ENCODE assay signal across 8 cellular contexts in the genomic region with DNA sequence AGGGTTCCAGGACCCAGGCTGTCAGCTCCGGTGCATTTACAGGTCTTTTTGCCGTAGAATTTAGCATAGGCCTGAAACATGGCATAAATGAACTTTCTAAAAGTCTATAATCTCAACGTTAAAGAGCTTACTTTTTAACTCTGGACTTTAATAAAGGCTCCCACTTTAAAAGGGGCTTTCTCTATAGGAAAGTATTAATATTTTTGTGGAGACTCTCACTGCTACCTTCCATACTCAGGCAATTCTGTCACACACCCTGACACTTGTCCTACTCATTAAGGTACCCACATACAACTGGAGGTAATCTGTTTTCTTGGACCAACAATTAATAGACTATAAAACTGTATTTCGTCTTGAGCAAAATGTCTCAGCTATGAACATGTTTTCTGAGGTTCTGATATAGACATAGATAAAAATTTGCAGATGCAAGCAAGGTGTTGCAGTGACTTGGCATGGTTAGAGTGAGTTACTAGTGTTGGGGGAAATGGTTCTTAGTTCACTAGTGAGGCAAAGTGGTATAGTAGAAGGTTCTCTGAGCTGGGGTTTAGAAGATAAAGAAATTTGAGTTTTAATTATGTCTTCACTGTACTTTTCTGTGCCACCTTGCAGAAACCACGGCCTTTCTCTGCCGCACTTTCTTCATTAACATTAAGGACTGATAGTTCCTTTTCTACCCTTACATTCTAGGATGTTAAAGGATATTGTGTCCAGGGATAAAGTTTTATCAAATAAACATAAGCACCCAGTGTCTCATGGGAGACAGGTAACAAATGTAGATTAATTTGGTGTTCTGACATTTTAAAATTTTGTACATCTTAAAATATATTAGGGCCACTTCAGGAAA. TPM values are rescaled to one million over a fixed set of nuclear protein-coding genes. Genes with fewer than 3 reads are reported as not detected.
DNase-seq lines count a peak whose midpoint lies in the region; ATAC-seq and TF ChIP-seq lines count a peak whose summit lies in the region.

No MANE protein-coding gene starts in this region.

- H3K27ac Mint-ChIP-seq in nephron progenitor cell = peak overlapping the region; percentile 64

- no peaks in the 10 kb centered on the region for H3K9me3 ChIP-seq in BLaER1 treated with 17β-estradiol and CSF1 and Interleukin-3, amounts not matched to agents 10 nM and 100 nM (replicated peaks in 1 of 11)

- peak overlapping the region; percentile 90 for H3K4me3 Mint-ChIP-seq in nephron progenitor cell

- H4K20me1 ChIP-seq in BLaER1 treated with 17β-estradiol and CSF1 and Interleukin-3, amounts not matched to agents 10 nM and 100 nM = no peaks in the 10 kb centered on the region; a peak in 1 of 22 replicates

- peak overlapping the region; percentile 97 to 100 (median 99) for H3K27ac ChIP-seq in BLaER1 treated with 17β-estradiol and CSF1 and Interleukin-3, amounts not matched to agents 10 nM and 100 nM
- peak overlapping the region; percentile 86 to 100 (median 100) for H3K27ac ChIP-seq in dorsolateral prefrontal cortex

- peak overlapping the region; percentile 63 to 95 (median 90) for H3K4me2 ChIP-seq in BLaER1 treated with 17β-estradiol and CSF1 and Interleukin-3, amounts not matched to agents 10 nM and 100 nM

- intact Hi-C loops in dorsolateral prefrontal cortex (cut with DNase I) (loop anchor here (2.0 kb wide), 2 partner anchors 57 to 93 kb away; partner anchors contain the start of gene GPD2 (in 1 of the 2)), head of caudate nucleus (cut with DNase I) (loop anchor here (2.0 to 5.0 kb wide), 2 partner anchors 57 to 611 kb away; no protein-coding TSS in a partner anchor)

- H3K4me1 Mint-ChIP-seq in nephron progenitor cell = peaks cover 29% of the 10 kb centered on the region

- no peak for ATAC-seq in HG03442 (IDR thresholded peaks at IDR 0.05; ENCODE audit: unreplicated experiment)

- H3K27me3 Mint-ChIP-seq in nephron progenitor cell (ENCODE audit: low read depth, poor library complexity) = no peaks in the 10 kb centered on the region

- H3K4me3 ChIP-seq in BLaER1 treated with 17β-estradiol and CSF1 and Interleukin-3, amounts not matched to agents 10 nM and 100 nM = peak overlapping the region; percentile 79 to 89 (median 86)
- peak overlapping the region; percentile 54 to 97 (median 87) for H3K4me3 ChIP-seq in dorsolateral prefrontal cortex

- TF ChIP-seq CTCF in dorsolateral prefrontal cortex (IDR thresholded peaks at IDR 0.05 in 54 of 56, conservative IDR thresholded peaks at IDR 0.05 in 2 of 56; ENCODE audit: low read depth in 1 of 56, partially characterized antibody in 56 of 56) = no peak
- TF ChIP-seq CTCF in nephron progenitor cell (IDR thresholded peaks at IDR 0.05) = no peak

- H3K9me3 Mint-ChIP-seq in nephron progenitor cell = no peaks in the 10 kb centered on the region

- H3K36me3 Mint-ChIP-seq in nephron progenitor cell (ENCODE audit: low read depth) = no peaks in the 10 kb centered on the region

- peak; percentile 32 for DNase-seq in NCI-H69 (lab: John Stamatoyannopoulos, UW)
- DNase-seq in dorsolateral prefrontal cortex = no peak
- DNase-seq in nephron progenitor cell = no peak
- no peak for DNase-seq in OCI-M2 (lab: John Stamatoyannopoulos, UW; ENCODE audit: unreplicated experiment)
- no peak for DNase-seq in HCEC 1CT
- no peak for DNase-seq in head of caudate nucleus

- peak overlapping the region; percentile 97 to 100 (median 99) for H3K9ac ChIP-seq in BLaER1 treated with 17β-estradiol and CSF1 and Interleukin-3, amounts not matched to agents 10 nM and 100 nM

- no peaks in the 10 kb centered on the region for H3K36me3 ChIP-seq in BLaER1 treated with 17β-estradiol and CSF1 and Interleukin-3, amounts not matched to agents 10 nM and 100 nM

- peaks cover 13 to 27% (median 19%) of the 10 kb centered on the region in 10 experiments; a peak in 19 of 20 replicates for H3K4me1 ChIP-seq in BLaER1 treated with 17β-estradiol and CSF1 and Interleukin-3, amounts not matched to agents 10 nM and 100 nM

- H3K27me3 ChIP-seq in BLaER1 treated with 17β-estradiol and CSF1 and Interleukin-3, amounts not matched to agents 10 nM and 100 nM = no peaks in the 10 kb centered on the region
- no peaks in the 10 kb centered on the region for H3K27me3 ChIP-seq in dorsolateral prefrontal cortex

RNA-seq across cellular contexts. Expression of gene NR4A2, which starts 10.8 kb away (rescaled TPM):
- 10 to 100 TPM in 72 of 120 experiments, 1 to 10 TPM in 48; 2.4 to 40.3 (median 11.4) TPM for total RNA-seq in dorsolateral prefrontal cortex
